Comparison of ENCODE assay signal across 8 cellular contexts in the genomic region with DNA sequence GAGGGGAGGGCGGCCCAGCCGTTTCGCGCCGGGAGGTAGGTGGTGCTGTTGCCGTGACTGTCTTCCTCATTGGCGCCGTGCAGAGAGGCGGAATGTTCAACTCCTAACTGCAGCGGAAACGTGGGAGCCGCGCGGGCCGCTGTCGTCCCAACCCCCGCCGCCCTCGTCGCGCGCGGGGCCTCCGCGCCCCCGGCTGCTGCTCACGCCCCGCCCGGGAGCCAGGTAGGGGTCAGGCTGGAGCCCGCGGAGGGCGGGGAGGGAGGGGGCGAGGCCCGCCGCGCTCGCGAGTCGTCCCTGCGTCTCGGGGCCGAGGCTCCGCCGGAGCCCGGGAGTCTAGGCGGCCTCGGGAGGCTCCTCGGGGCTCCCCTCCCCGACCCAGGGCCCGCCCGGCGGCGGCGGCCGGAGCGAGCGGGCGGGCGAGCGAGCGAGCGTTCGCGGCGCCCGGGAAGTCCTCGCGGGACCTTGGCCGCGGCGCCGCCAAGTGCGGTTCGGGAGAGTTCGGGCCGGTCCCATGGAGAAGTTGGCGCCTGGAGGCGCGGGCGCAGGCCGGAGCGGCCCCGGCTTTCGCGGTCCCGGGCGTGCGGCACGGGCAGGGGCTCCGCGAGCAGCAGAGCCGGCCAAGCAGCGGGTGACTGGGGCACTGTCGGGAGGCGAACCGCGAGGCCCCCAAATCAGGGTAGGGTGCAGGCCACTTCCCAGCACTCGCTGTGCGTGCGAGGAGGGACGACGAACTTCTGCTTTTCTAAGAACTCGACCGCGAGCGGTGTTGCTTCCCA. TPM values are rescaled to one million over a fixed set of nuclear protein-coding genes. Genes with fewer than 3 reads are reported as not detected.
DNase-seq lines count a peak whose midpoint lies in the region; ATAC-seq, FAIRE-seq and TF ChIP-seq lines count a peak whose summit lies in the region.

A gene (plus strand): TSS at position 66 of the 776 bp plus-strand sequence. CDS start 15,186 bp downstream, outside the sequence.

- intact Hi-C loops in right cardiac atrium (cut with DNase I) = loop anchor here in 3 of 4 donors (2.0 to 5.0 kb wide), 6 partner anchors 39 to 136 kb away; no protein-coding TSS in a partner anchor

- H3K27ac ChIP-seq in right cardiac atrium (ENCODE audit: low read length) = peak within 1 kb of the TSS; percentile 84

- under 1% methylated on average over 106 of the region's 106 CpGs for WGBS in right cardiac atrium

- DNase-seq in GM12865 (ENCODE audit: low read depth) = peak; percentile 75
- peak; percentile 39 for DNase-seq in H54 (ENCODE audit: insufficient read length, low spot score)
- DNase-seq in LNCaP clone FGC (ENCODE audit: low read depth) = no peak
- peak; percentile 8 to 61 (median 21) for DNase-seq in T-helper 1 cell
- peak in 43 of 58 donors; percentile 3 to 65 (median 29) for DNase-seq in anterior cingulate cortex (lab: John Stamatoyannopoulos, UW)
- DNase-seq in right cardiac atrium = peak; percentile 80 to 93 (median 91)
- DNase-seq in putamen (ENCODE audit: low spot score) = peak; percentile 42
- no peak for DNase-seq in middle frontal gyrus (ENCODE audit: extremely low spot score, low spot score)

- peak; percentile 43 for TF ChIP-seq CTCF in GM12865 (IDR thresholded peaks at IDR 0.05; ENCODE audit: insufficient read depth, low read depth, low read length, missing control alignments)
- peak; percentile 62 for TF ChIP-seq CTCF in LNCaP clone FGC (IDR thresholded peaks at IDR 0.05; ENCODE audit: control insufficient read depth, extremely low read depth, insufficient read depth)

- TF ChIP-seq POLR2A in H54 (IDR thresholded peaks at IDR 0.05; ENCODE audit: low read depth, low read length) = peak; percentile 80

- H3K27me3 ChIP-seq in right cardiac atrium (ENCODE audit: control insufficient read depth, insufficient read depth) = no peaks in the 10 kb centered on the region

- H3K4me1 ChIP-seq in right cardiac atrium (ENCODE audit: control insufficient read depth, insufficient read depth, low read length) = peaks cover 2% of the 10 kb centered on the region

- FAIRE-seq in H54 (lab: Jason Lieb, UNC) = no peak

- no peaks in the 10 kb centered on the region for H3K9me3 ChIP-seq in right cardiac atrium (ENCODE audit: control insufficient read depth, low read length)

- ATAC-seq in right cardiac atrium = peak; percentile 91

- H3K4me3 ChIP-seq in GM12865 (ENCODE audit: low read depth, low read length) (peak within 1 kb of the TSS; percentile 81), LNCaP clone FGC (ENCODE audit: low read depth, low read length) (peak within 1 kb of the TSS; percentile 55), right cardiac atrium (ENCODE audit: low read length) (peak within 1 kb of the TSS; percentile 70)

RNA-seq across cellular contexts. Expression of the gene that starts here (rescaled TPM):
- total RNA-seq in right cardiac atrium = 100 to 1,000 TPM; 268 to 327 (median 295) TPM
- 86.3 TPM for polyA plus RNA-seq in right cardiac atrium

Comparison
In these comparisons a context has a peak if more than half of its experiments do, and no peak if none do; other contexts are left out.
1. DNase-seq: peak in GM12865 (single experiment), H54 (single experiment), T-helper 1 cell (5 of 5), anterior cingulate cortex (43 of 58), right cardiac atrium (3 of 3) and putamen (single experiment); none in LNCaP clone FGC (single experiment) and middle frontal gyrus (single experiment).
2. Peak in every context shown above with its lines, with median percentiles within 50 percentile points of each other: H3K4me3 ChIP-seq.